In genomic region chr15:42272768-42273098, GRCh38 we compare ENCODE assay signal across 8 cellular contexts. TPM values are rescaled to one million over a fixed set of nuclear protein-coding genes. Genes with fewer than 3 reads are reported as not detected.
DNase-seq lines count a peak whose midpoint lies in the region; ATAC-seq and TF ChIP-seq lines count a peak whose summit lies in the region.

No MANE protein-coding gene starts in this region.

- no peak for DNase-seq in activated T-cell treated with anti-CD3 and anti-CD28 coated beads, Interleukin-2, amount 50 U/mL, for 72 hours
- no peak for DNase-seq in activated T-cell treated with anti-CD3 and anti-CD28 coated beads, Interleukin-2, amount 50 U/mL, for 48 hours
- DNase-seq in ascending aorta (ENCODE audit: low spot score in 2 of 2): no peak
- no peak for DNase-seq in right lobe of liver
- no peak for DNase-seq in tibial nerve (ENCODE audit: low spot score in 2 of 2)
- no peak for DNase-seq in NCI-H128 (lab: John Stamatoyannopoulos, UW; ENCODE audit: unreplicated experiment)
- DNase-seq in T-helper 9 cell: no peak

- H3K36me3 ChIP-seq in ascending aorta (peaks cover 0 to 9% of the 10 kb centered on the region in 2 donors), right lobe of liver (peaks cover 0 to 3% (median under 1%) of the 10 kb centered on the region in 4 donors), tibial nerve (peaks cover 0 to 6% (median 0%) of the 10 kb centered on the region in 3 donors)

- ATAC-seq in activated T-cell treated with anti-CD3 and anti-CD28 coated beads, Interleukin-2, amount 50 U/mL, for 72 hours (replicated peaks in 1 of 2): no peak
- ATAC-seq in right lobe of liver (no peak), HG02970 (IDR thresholded peaks at IDR 0.05; ENCODE audit: low FRiP score, unreplicated experiment) (no peak)

- H3K27me3 Mint-ChIP-seq in activated T-cell treated with anti-CD3 and anti-CD28 coated beads, Interleukin-2, amount 50 U/mL, for 72 hours (ENCODE audit: low read depth): no peaks in the 10 kb centered on the region

- peaks cover 0 to 8% of the 10 kb centered on the region in 2 donors for H3K36me3 Mint-ChIP-seq in activated T-cell treated with anti-CD3 and anti-CD28 coated beads, Interleukin-2, amount 50 U/mL, for 72 hours (ENCODE audit: insufficient read depth in 2 of 2)

- no peak for TF ChIP-seq POLR2A in right lobe of liver (IDR thresholded peaks at IDR 0.05)
- no peak for TF ChIP-seq POLR2A in tibial nerve (IDR thresholded peaks at IDR 0.05)

- no peak for TF ChIP-seq EP300 in tibial nerve (IDR thresholded peaks at IDR 0.05)

- H3K4me3 ChIP-seq in ascending aorta: peak overlapping the region; percentile 74 to 89
- peak overlapping the region; percentile 61 to 78 (median 74) for H3K4me3 ChIP-seq in right lobe of liver
- H3K4me3 ChIP-seq in tibial nerve: peak overlapping the region; percentile 49 to 85 (median 74)

- TF ChIP-seq CTCF in ascending aorta (IDR thresholded peaks at IDR 0.05) (no peak), right lobe of liver (IDR thresholded peaks at IDR 0.05) (no peak), tibial nerve (IDR thresholded peaks at IDR 0.05) (no peak)

- peaks cover 9 to 40% of the 10 kb centered on the region in 2 donors for H3K4me1 ChIP-seq in ascending aorta
- H3K4me1 ChIP-seq in right lobe of liver: peaks cover 0 to 35% (median 12%) of the 10 kb centered on the region in 4 donors
- H3K4me1 ChIP-seq in tibial nerve: peaks cover 0 to 67% (median 33%) of the 10 kb centered on the region in 4 donors

- whole genome bisulfite sequencing in right lobe of liver (ENCODE audit: insufficient coverage, low coverage, low lambda C conversion rate, missing lambda C conversion rate): 0% methylated on average over 9 of the region's 9 CpGs
- WGBS in tibial nerve, 2 donors: 0 to 1% methylated on average over 9 of the region's 9 CpGs

- H3K27me3 ChIP-seq in ascending aorta (no peaks in the 10 kb centered on the region), right lobe of liver (no peaks in the 10 kb centered on the region), tibial nerve (no peaks in the 10 kb centered on the region)

- H3K27ac ChIP-seq in ascending aorta: peak overlapping the region; percentile 99 to 100
- H3K27ac ChIP-seq in right lobe of liver: peak overlapping the region; percentile 96 to 99 (median 96)
- peak overlapping the region; percentile 89 to 99 (median 94) for H3K27ac ChIP-seq in tibial nerve

- intact Hi-C loops in ascending aorta (cut with DNase I): loop anchor here (2.0 to 10.0 kb wide), 5 partner anchors 64 to 445 kb away; partner anchors contain the start of genes HAUS2, JMJD7, LRRC57 and VPS39
- intact Hi-C loops in right lobe of liver (cut with DNase I): no loop called here

- H3K4me1 Mint-ChIP-seq in activated T-cell treated with anti-CD3 and anti-CD28 coated beads, Interleukin-2, amount 50 U/mL, for 72 hours (ENCODE audit: low read depth): peaks cover 62% of the 10 kb centered on the region

- no peaks in the 10 kb centered on the region for H3K9me3 Mint-ChIP-seq in activated T-cell treated with anti-CD3 and anti-CD28 coated beads, Interleukin-2, amount 50 U/mL, for 72 hours

- H3K4me3 Mint-ChIP-seq in activated T-cell treated with anti-CD3 and anti-CD28 coated beads, Interleukin-2, amount 50 U/mL, for 72 hours: peak overlapping the region; percentile 92 to 96

- H3K9me3 ChIP-seq in ascending aorta (no peaks in the 10 kb centered on the region), right lobe of liver (no peaks in the 10 kb centered on the region), tibial nerve (no peaks in the 10 kb centered on the region)

- H3K27ac Mint-ChIP-seq in activated T-cell treated with anti-CD3 and anti-CD28 coated beads, Interleukin-2, amount 50 U/mL, for 72 hours: peak overlapping the region; percentile 97

RNA-seq across cellular contexts. Expression of gene GANC, which starts 0.3 kb away (rescaled TPM):
- 10 to 100 TPM; 27.3 to 34.1 TPM for total RNA-seq in activated T-cell treated with anti-CD3 and anti-CD28 coated beads, Interleukin-2, amount 50 U/mL, for 72 hours
- total RNA-seq in ascending aorta (22.9 TPM), right lobe of liver (10 to 100 TPM; 11.4 to 37.6 (median 18.4) TPM), tibial nerve (10 to 100 TPM; 24.3 to 35.5 (median 34.2) TPM)

RNA-seq across cellular contexts. Expression of gene TMEM87A, which starts 0.5 kb away (rescaled TPM):
- total RNA-seq in activated T-cell treated with anti-CD3 and anti-CD28 coated beads, Interleukin-2, amount 50 U/mL, for 72 hours: 10 to 100 TPM; 40.6 to 42.5 TPM
- 25.4 TPM for total RNA-seq in ascending aorta
- 10 to 100 TPM; 12.9 to 22.4 (median 15.7) TPM for total RNA-seq in right lobe of liver
- 10 to 100 TPM; 51.1 to 58.6 (median 55.7) TPM for total RNA-seq in tibial nerve
